ENCODE assay signal across 13 cellular contexts in genomic region chr2:222294996-222295367, GRCh38. TPM values are rescaled to one million over a fixed set of nuclear protein-coding genes. Genes with fewer than 3 reads are reported as not detected.
DNase-seq lines count a peak whose midpoint lies in the region; ATAC-seq and TF ChIP-seq lines count a peak whose summit lies in the region.
"Had no signal": no experiment of that assay in that cellular context is flagged by ENCODE, and none has a peak within 500 bp of the region (broad histone marks: within the 10 kb centered on the region; RNA-seq: fewer than 3 reads in every experiment).

No MANE protein-coding gene starts in this region.

- no peak overlapping the region for H3K4ac ChIP-seq in mesenchymal stem cell (ENCODE audit: low read depth in 1 of 2, low read length in 2 of 2)

- TF ChIP-seq CTCF in left ventricle myocardium inferior (IDR thresholded peaks at IDR 0.05; ENCODE audit: borderline replicate concordance) (no peak), astrocyte of the spinal cord (IDR thresholded peaks at IDR 0.05; ENCODE audit: low read depth, low read length) (no peak), thoracic aorta (IDR thresholded peaks at IDR 0.05) (no peak)

- in situ Hi-C loops in astrocyte of the spinal cord (cut with HindIII; ENCODE audit: low sequenced_read_pairs) = no loop called here

- H3K9me3 ChIP-seq in left ventricle myocardium inferior (replicated peaks) (no peaks in the 10 kb centered on the region), mesenchymal stem cell (ENCODE audit: control insufficient read depth, low read length) (no peaks in the 10 kb centered on the region), thoracic aorta (no peaks in the 10 kb centered on the region)
- H3K9me3 ChIP-seq: Caco-2, left lung, SJSA1, tibial nerve had no signal

- H3K36me3 ChIP-seq in left ventricle myocardium inferior (no peaks in the 10 kb centered on the region), mesenchymal stem cell (ENCODE audit: control insufficient read depth in 1 of 2, insufficient read depth in 2 of 2, low read depth in 1 of 2, low read length in 2 of 2) (no peaks in the 10 kb centered on the region), thoracic aorta (no peaks in the 10 kb centered on the region)
- H3K36me3 ChIP-seq: left lung, SJSA1, tibial nerve had no signal

- H2BK5ac ChIP-seq in mesenchymal stem cell (ENCODE audit: low read depth, low read length, poor library complexity, severe bottlenecking) = no peak overlapping the region

- H3K4me1 ChIP-seq in left ventricle myocardium inferior (peaks cover 29% of the 10 kb centered on the region), mesenchymal stem cell (ENCODE audit: control insufficient read depth, insufficient read depth, low read depth, low read length) (peaks cover 29% of the 10 kb centered on the region), thoracic aorta (ENCODE audit: control insufficient read depth in 1 of 2, low read depth in 2 of 2) (peaks cover 23 to 45% of the 10 kb centered on the region in 2 donors)
- H3K4me1 ChIP-seq: Caco-2 had no signal

- intact Hi-C loops in left ventricle myocardium inferior (cut with micrococcal nuclease) (no loop called here), left cardiac atrium (cut with DNase I) (no loop called here)

- H3K27ac ChIP-seq in left ventricle myocardium inferior (replicated peaks) (no peak overlapping the region), mesenchymal stem cell (ENCODE audit: low read length, poor library complexity, severe bottlenecking) (no peak overlapping the region), thoracic aorta (no peak overlapping the region)
- H3K27ac ChIP-seq: left lung, SJSA1, tibial nerve had no signal

- TF ChIP-seq POLR2A in GM18505 (IDR thresholded peaks at IDR 0.05; ENCODE audit: borderline replicate concordance, extremely low read depth, insufficient read depth, insufficient read length) = no peak

- H4K91ac ChIP-seq in mesenchymal stem cell (ENCODE audit: low read length) = no peak overlapping the region

- no peak overlapping the region for H3K14ac ChIP-seq in mesenchymal stem cell (ENCODE audit: low read length in 2 of 2)

- H3K4me3 ChIP-seq in left ventricle myocardium inferior (peak overlapping the region; percentile 42), astrocyte of the spinal cord (ENCODE audit: low read depth, low read length) (peak overlapping the region; percentile 74), mesenchymal stem cell (ENCODE audit: insufficient read depth in 1 of 2, low read depth in 1 of 2, low read length in 2 of 2) (peak overlapping the region in 1 of 2 experiments; percentile 82), thoracic aorta (peak overlapping the region; percentile 65)

- H3K4me2 ChIP-seq in mesenchymal stem cell (ENCODE audit: low read length, poor library complexity, severe bottlenecking) = peak overlapping the region; percentile 73

- no peak overlapping the region for H2BK15ac ChIP-seq in mesenchymal stem cell (ENCODE audit: low read depth, poor library complexity, severe bottlenecking)

- H2BK120ac ChIP-seq in mesenchymal stem cell (ENCODE audit: low read depth, low read length) = no peak overlapping the region

- H2BK12ac ChIP-seq in mesenchymal stem cell (ENCODE audit: low read length in 2 of 2) = no peak overlapping the region

- H3K79me1 ChIP-seq in mesenchymal stem cell (replicated peaks; ENCODE audit: low read length, poor library complexity, severe bottlenecking) = no peaks in the 10 kb centered on the region

- 5% methylated on average over 25 of the region's 27 CpGs for WGBS in mesenchymal stem cell

- peaks cover 100% of the 10 kb centered on the region for H3K27me3 ChIP-seq in left ventricle myocardium inferior (ENCODE audit: low read depth)
- peaks cover 98 to 99% of the 10 kb centered on the region in 2 experiments for H3K27me3 ChIP-seq in mesenchymal stem cell (ENCODE audit: control insufficient read depth in 1 of 2, insufficient read depth in 1 of 2, low read length in 2 of 2)
- H3K27me3 ChIP-seq in thoracic aorta (replicated peaks; ENCODE audit: insufficient read depth) = peaks cover 32% of the 10 kb centered on the region

- no peak overlapping the region for H4K8ac ChIP-seq in mesenchymal stem cell (ENCODE audit: low read length)

- H2AK5ac ChIP-seq in mesenchymal stem cell (ENCODE audit: low read length, severe bottlenecking) = no peak overlapping the region

- H3K23ac ChIP-seq in mesenchymal stem cell (ENCODE audit: low read length in 2 of 2) = no peak overlapping the region

- no peak for DNase-seq in left ventricle myocardium inferior
- no peak for DNase-seq in left cardiac atrium
- DNase-seq in astrocyte of the spinal cord (ENCODE audit: low read depth, low spot score) = no peak
- DNase-seq in mesenchymal stem cell = no peak
- no peak for DNase-seq in thoracic aorta (ENCODE audit: low spot score)
- DNase-seq in midbrain (lab: John Stamatoyannopoulos, UW) = no peak
- DNase-seq: Caco-2; stimulated activated CD4-positive, alpha-beta T cell treated with anti-CD3 and anti-CD28 coated beads, Interleukin-1b, Interleukin-23, amount 100 ng/mL, for 48 hours had no signal

- H3K9ac ChIP-seq in mesenchymal stem cell (ENCODE audit: low read length) = peak overlapping the region; percentile 62

- H3K18ac ChIP-seq in mesenchymal stem cell (ENCODE audit: low read depth in 1 of 2, low read length in 2 of 2) = no peak overlapping the region

- ATAC-seq in left cardiac atrium = no peak
- no peak for ATAC-seq in thoracic aorta (ENCODE audit: insufficient number of reproducible peaks, low FRiP score, low read depth)
- no peak for ATAC-seq in GM18505 (IDR thresholded peaks at IDR 0.05; ENCODE audit: unreplicated experiment)
- ATAC-seq in HG02885 (IDR thresholded peaks at IDR 0.05; ENCODE audit: poor library complexity, unreplicated experiment) = no peak
- ATAC-seq: left lung had no signal

- H2AFZ ChIP-seq in mesenchymal stem cell (ENCODE audit: low read depth, low read length) = no peak overlapping the region

RNA-seq across cellular contexts. Expression of gene PAX3, which starts 3.8 kb away (rescaled TPM):
- total RNA-seq in left ventricle myocardium inferior (0.30 TPM), left cardiac atrium (under 1 TPM in 1 of 2 donors, not detected in 1; 0.84 TPM), thoracic aorta (not detected)
- polyA plus RNA-seq in mesenchymal stem cell (2013, experiment 1 of 2) = not detected
- not detected for polyA plus RNA-seq in mesenchymal stem cell (2013, experiment 2 of 2)
- total RNA-seq: Caco-2, left lung, tibial nerve had no signal
